ENCODE assay signal across 18 cellular contexts in genomic region chr5:38536968-38537367, GRCh38. TPM values are rescaled to one million over a fixed set of nuclear protein-coding genes. Genes with fewer than 3 reads are reported as not detected.
A peak's percentile ranks its signal among the peaks of the same experiment; 100 is the strongest.
DNase-seq lines count a peak whose midpoint lies in the region; ATAC-seq and TF ChIP-seq lines count a peak whose summit lies in the region.
"Had no signal": no experiment of that assay in that cellular context is flagged by ENCODE, and none has a peak within 500 bp of the region (broad histone marks: within the 10 kb centered on the region; RNA-seq: fewer than 3 reads in every experiment).

No MANE protein-coding gene starts in this region.

- H3K27me3 Mint-ChIP-seq in WTC11 (ENCODE audit: low read depth) (no peaks in the 10 kb centered on the region), nephron (ENCODE audit: low read depth) (no peaks in the 10 kb centered on the region)

- TF ChIP-seq EP300 in SK-N-SH (IDR thresholded peaks at IDR 0.05; ENCODE audit: borderline replicate concordance in 1 of 2, low read depth in 1 of 2, low read length in 1 of 2): no peak

- H3K9me2 ChIP-seq in SK-N-SH: no peaks in the 10 kb centered on the region

- 0 out of 2 replicates have a peak, but pooled peaks cover 4% of the 10 kb centered on the region for H4K20me1 ChIP-seq in SK-N-SH (ENCODE audit: insufficient read depth)
- H4K20me1 ChIP-seq: BLaER1 had no signal

- POLR2A ChIA-PET in WTC11 (lab: Charles Lee) (no interaction called here), SK-N-SH (lab: Yijun Ruan, JAX) (no interaction called here)

- peaks cover 13% of the 10 kb centered on the region; the same call in 1 of the 2 replicates for H3K79me2 ChIP-seq in SK-N-SH (ENCODE audit: insufficient read depth)

- TF ChIP-seq CTCF in WTC11 (IDR thresholded peaks at IDR 0.05): no peak
- TF ChIP-seq CTCF in nephron (IDR thresholded peaks at IDR 0.05; ENCODE audit: unreplicated experiment in 3 of 3): no peak
- TF ChIP-seq CTCF in SK-N-SH (IDR thresholded peaks at IDR 0.05): no peak

- no peak for ATAC-seq in WTC11
- ATAC-seq: CD8-positive, alpha-beta T cell had no signal

- 96% methylated on average over 3 of the region's 3 CpGs for WGBS in SK-N-SH (ENCODE audit: low lambda C conversion rate)

- TF ChIP-seq RAD21 in SK-N-SH (IDR thresholded peaks at IDR 0.05; ENCODE audit: low read length): no peak

- no peak overlapping the region for H3K4me3 ChIP-seq in SK-N-SH (ENCODE audit: low read depth in 2 of 2, low read length in 1 of 2)
- H3K4me3 ChIP-seq: BLaER1 had no signal

- no peak overlapping the region for H3K4me3 Mint-ChIP-seq in WTC11
- H3K4me3 Mint-ChIP-seq in nephron: no peak overlapping the region
- H3K4me3 Mint-ChIP-seq: CD8-positive, alpha-beta T cell; T-helper 1 cell treated with Interleukin-12 subunit alpha and Interleukin-12 subunit beta and Interleukin-4 antibody, amounts not matched to agents 30 μg/mL and 1 μg/mL, for 36 hours had no signal

- peak overlapping the region; percentile 9; the same call in 1 of the 2 replicates for H3K27ac Mint-ChIP-seq in WTC11
- H3K27ac Mint-ChIP-seq in nephron: peak overlapping the region; percentile 10 to 59 (median 22)
- H3K27ac Mint-ChIP-seq: CD8-positive, alpha-beta T cell; T-helper 1 cell treated with Interleukin-12 subunit alpha and Interleukin-12 subunit beta and Interleukin-4 antibody, amounts not matched to agents 30 μg/mL and 1 μg/mL, for 36 hours had no signal

- H3K9me3 Mint-ChIP-seq in WTC11 (no peaks in the 10 kb centered on the region), nephron (no peaks in the 10 kb centered on the region)
- H3K9me3 Mint-ChIP-seq: CD8-positive, alpha-beta T cell; T-helper 1 cell treated with Interleukin-12 subunit alpha and Interleukin-12 subunit beta and Interleukin-4 antibody, amounts not matched to agents 30 μg/mL and 1 μg/mL, for 36 hours had no signal

- H3K9me3 ChIP-seq in SK-N-SH: no peaks in the 10 kb centered on the region
- H3K9me3 ChIP-seq: BLaER1 had no signal

- H3F3A ChIP-seq in SK-N-SH (replicated peaks; ENCODE audit: insufficient read depth): peaks cover 5% of the 10 kb centered on the region

- H2AFZ ChIP-seq in SK-N-SH (ENCODE audit: low read depth): no peak overlapping the region

- peak; percentile 54 for DNase-seq in DMS79 treated with DMSO at 0.1 percent for 48 hours (lab: John Stamatoyannopoulos, UW)
- peak; percentile 75 for DNase-seq in NCI-H1105 treated with DMSO at 0.1 percent for 48 hours (lab: John Stamatoyannopoulos, UW)
- no peak for DNase-seq in WTC11 (ENCODE audit: low spot score)
- DNase-seq in glomerular visceral epithelial cell (ENCODE audit: extremely low spot score): no peak
- DNase-seq in EL: no peak
- no peak for DNase-seq in SK-N-SH
- DNase-seq: Calu3; CD8-positive, alpha-beta T cell; DMS53; H7; IMR-90; NCI-H146; NCI-H2171 treated with DMSO at 0.1 percent for 48 hours; NCI-H82 had no signal

- 0 out of 2 replicates have a peak, but pooled peaks cover under 1% of the 10 kb centered on the region for H3K36me3 Mint-ChIP-seq in WTC11
- H3K36me3 Mint-ChIP-seq in nephron (ENCODE audit: low read depth): no peaks in the 10 kb centered on the region
- H3K36me3 Mint-ChIP-seq: CD8-positive, alpha-beta T cell had no signal

- no peaks in the 10 kb centered on the region for H3K36me3 ChIP-seq in SK-N-SH (replicated peaks in 1 of 2; ENCODE audit: control insufficient read depth in 1 of 2, insufficient read depth in 2 of 2, low read length in 1 of 2)
- H3K36me3 ChIP-seq: BLaER1 had no signal

- H3K27me3 ChIP-seq in SK-N-SH (ENCODE audit: insufficient read depth): no peaks in the 10 kb centered on the region
- H3K27me3 ChIP-seq: BLaER1 had no signal

- CTCF ChIA-PET in WTC11 (lab: Charles Lee): no interaction called here
- CTCF ChIA-PET in SK-N-SH (lab: Yijun Ruan, JAX): no interaction called here

- H3K4me2 ChIP-seq in SK-N-SH: no peak overlapping the region
- H3K4me2 ChIP-seq: BLaER1 had no signal

- no peak overlapping the region for H3K9ac ChIP-seq in SK-N-SH
- H3K9ac ChIP-seq: BLaER1 had no signal

- H3K4me1 ChIP-seq in SK-N-SH (ENCODE audit: control insufficient read depth in 1 of 2, insufficient read depth in 2 of 2, low read depth in 1 of 2, low read length in 1 of 2): peaks cover 0 to 5% of the 10 kb centered on the region in 2 experiments; a peak in 2 of 4 replicates
- H3K4me1 ChIP-seq: BLaER1 had no signal

- no peak overlapping the region for H3K27ac ChIP-seq in SK-N-SH (ENCODE audit: low read depth in 2 of 2, low read length in 1 of 2)
- H3K27ac ChIP-seq: BLaER1, HL-60 had no signal

- H3K4me1 Mint-ChIP-seq in WTC11 (peaks cover 63% of the 10 kb centered on the region), nephron (peaks cover 54% of the 10 kb centered on the region)

TF ChIP-seq in WTC11, 78 proteins besides CTCF, POLR2A, EP300 and RAD21:
- TF ChIP-seq IRF1 (CRISPR knock-in tag; IDR thresholded peaks at IDR 0.05) (no peak), GABPB1 (CRISPR knock-in tag; IDR thresholded peaks at IDR 0.05) (no peak), ZNF219 (CRISPR knock-in tag; IDR thresholded peaks at IDR 0.05; ENCODE audit: borderline replicate concordance) (no peak)

TF ChIP-seq in SK-N-SH, 30 proteins besides CTCF, POLR2A, EP300 and RAD21 (continues in another document):
- TF ChIP-seq FOXM1 (IDR thresholded peaks at IDR 0.05; ENCODE audit: low read depth) (no peak), CHD2 (IDR thresholded peaks at IDR 0.05; ENCODE audit: low read length, partially characterized antibody) (no peak), TCF12 (IDR thresholded peaks at IDR 0.05) (no peak), USF2 (IDR thresholded peaks at IDR 0.05; ENCODE audit: borderline replicate concordance, low read depth, low read length) (no peak), USF1 (IDR thresholded peaks at IDR 0.05; ENCODE audit: borderline replicate concordance, low read depth) (no peak), TEAD4 (IDR thresholded peaks at IDR 0.05; ENCODE audit: borderline replicate concordance, insufficient read depth) (no peak), ZBTB33 (IDR thresholded peaks at IDR 0.05; ENCODE audit: borderline replicate concordance, low read depth) (no peak), MEF2A (IDR thresholded peaks at IDR 0.05; ENCODE audit: borderline replicate concordance, low read depth) (no peak), ELF1 (IDR thresholded peaks at IDR 0.05) (no peak)
- TF ChIP-seq, protein P1, sequence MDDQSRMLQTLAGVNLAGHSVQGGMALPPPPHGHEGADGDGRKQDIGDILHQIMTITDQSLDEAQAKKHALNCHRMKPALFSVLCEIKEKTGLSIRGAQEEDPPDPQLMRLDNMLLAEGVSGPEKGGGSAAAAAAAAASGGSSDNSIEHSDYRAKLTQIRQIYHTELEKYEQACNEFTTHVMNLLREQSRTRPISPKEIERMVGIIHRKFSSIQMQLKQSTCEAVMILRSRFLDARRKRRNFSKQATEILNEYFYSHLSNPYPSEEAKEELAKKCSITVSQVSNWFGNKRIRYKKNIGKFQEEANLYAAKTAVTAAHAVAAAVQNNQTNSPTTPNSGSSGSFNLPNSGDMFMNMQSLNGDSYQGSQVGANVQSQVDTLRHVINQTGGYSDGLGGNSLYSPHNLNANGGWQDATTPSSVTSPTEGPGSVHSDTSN (IDR thresholded peaks at IDR 0.05): no peak
- TF ChIP-seq, protein P2, sequence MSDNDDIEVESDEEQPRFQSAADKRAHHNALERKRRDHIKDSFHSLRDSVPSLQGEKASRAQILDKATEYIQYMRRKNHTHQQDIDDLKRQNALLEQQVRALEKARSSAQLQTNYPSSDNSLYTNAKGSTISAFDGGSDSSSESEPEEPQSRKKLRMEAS (IDR thresholded peaks at IDR 0.05; ENCODE audit: low read depth): no peak

RNA-seq across cellular contexts. Expression of gene LIFR, which starts 19.5 kb away (rescaled TPM):
- 12.9 to 14.4 TPM (median 13.7 TPM) in 3 replicates for total RNA-seq in WTC11 (2021)
- polyA plus RNA-seq in SK-N-SH (2012; rRNA removed): 3.8 and 5.0 TPM in 2 replicates
- polyA plus RNA-seq in SK-N-SH (2012; cell fraction: cytosol; rRNA removed): 5.6 and 5.8 TPM in 2 replicates
- 5.0 and 10.2 TPM in 2 replicates for polyA plus RNA-seq in SK-N-SH (2012; cell fraction: nucleus; rRNA removed)
- total RNA-seq: CD8-positive, alpha-beta T cell had no signal

Comparison
In these comparisons a context has a peak if more than half of its experiments do, and no peak if none do; other contexts are left out.
1. DNase-seq: peak in DMS79 treated with DMSO at 0.1 percent for 48 hours (single experiment) and NCI-H1105 treated with DMSO at 0.1 percent for 48 hours (single experiment); none in WTC11 (single experiment), glomerular visceral epithelial cell (single experiment), EL (single experiment) and SK-N-SH (single experiment).